In genomic region chr19:35030257-35031071, GRCh38 we compare ENCODE assay signal across 8 cellular contexts. TPM values are rescaled to one million over a fixed set of nuclear protein-coding genes. Genes with fewer than 3 reads are reported as not detected.
DNase-seq lines count a peak whose midpoint lies in the region; ATAC-seq and TF ChIP-seq lines count a peak whose summit lies in the region.

Gene SCN1B, plus strand, starts transcription at chr19:35030470. Its CDS starts 351 bp downstream, at chr19:35030821.

- H3K79me2 ChIP-seq in ACC112 (ENCODE audit: control insufficient read depth, insufficient read depth, low read length, unreplicated experiment): no peaks in the 10 kb centered on the region

- no peak within 1 kb of the TSS for H3K27ac ChIP-seq in ACC112 (ENCODE audit: low read depth, low read length)
- peak within 1 kb of the TSS in 1 of 5 donors; percentile 74 for H3K27ac ChIP-seq in adrenal gland
- H3K27ac ChIP-seq in uterus: peak within 1 kb of the TSS; percentile 22 to 63

- no peak for TF ChIP-seq POLR2A in adrenal gland (IDR thresholded peaks at IDR 0.05)
- TF ChIP-seq POLR2A in uterus (IDR thresholded peaks at IDR 0.05): peak in 1 of 2 donors; percentile 6

- H3K4me1 ChIP-seq in ACC112 (ENCODE audit: control insufficient read depth, insufficient read depth, low read length, unreplicated experiment) (no peaks in the 10 kb centered on the region), adrenal gland (replicated peaks in 1 of 2) (peaks cover 5 to 9% of the 10 kb centered on the region in 2 donors), uterus (peaks cover 0 to 5% of the 10 kb centered on the region in 2 donors)

- H3K27me3 ChIP-seq in ACC112 (ENCODE audit: insufficient read depth, low read length): no peaks in the 10 kb centered on the region
- H3K27me3 ChIP-seq in adrenal gland: no peaks in the 10 kb centered on the region
- no peaks in the 10 kb centered on the region for H3K27me3 ChIP-seq in uterus

- H2AFZ ChIP-seq in ACC112 (ENCODE audit: low read length, unreplicated experiment): peak within 1 kb of the TSS; percentile 25

- TF ChIP-seq CTCF in adrenal gland (IDR thresholded peaks at IDR 0.05) (no peak), uterus (IDR thresholded peaks at IDR 0.05) (peak in 1 of 4 experiments; percentile 15)

- H3K4me3 ChIP-seq in ACC112 (ENCODE audit: low read depth, low read length) (peak within 1 kb of the TSS; percentile 74), adrenal gland (peak within 1 kb of the TSS in 3 of 4 donors; percentile 11 to 81 (median 37)), uterus (peak within 1 kb of the TSS; percentile 40 to 58)

- no peaks in the 10 kb centered on the region for H3K9me3 ChIP-seq in adrenal gland (replicated peaks in 1 of 3)
- no peaks in the 10 kb centered on the region for H3K9me3 ChIP-seq in uterus

- ATAC-seq in left ventricle myocardium superior (peak; percentile 82), HG03175 (IDR thresholded peaks at IDR 0.05; ENCODE audit: unreplicated experiment) (no peak)

- intact Hi-C loops in adrenal gland (cut with DNase I): no loop called here
- intact Hi-C loops in left ventricle myocardium superior (cut with micrococcal nuclease): no loop called here
- intact Hi-C loops in uterus (cut with DNase I; ENCODE audit: low total_unique reads): no loop called here

- DNase-seq in H4 (ENCODE audit: low spot score) (peak; percentile 77), SW480 (ENCODE audit: low spot score) (peak; percentile 77), adrenal gland (peak in 6 of 7 donors; percentile 66 to 84 (median 72)), left ventricle myocardium superior (peak; percentile 83), putamen (ENCODE audit: low spot score) (peak; percentile 57), uterus (peak; percentile 63 to 70)

- H3K36me3 ChIP-seq in ACC112 (ENCODE audit: insufficient read depth, low read length) (no peaks in the 10 kb centered on the region), adrenal gland (replicated peaks in 1 of 2) (peaks cover 0 to 20% of the 10 kb centered on the region in 2 donors), uterus (no peaks in the 10 kb centered on the region)

- WGBS in adrenal gland, 4 donors: 0 to 1% (median 1%) methylated on average over 9 to 117 of the region's 118 CpGs; no CpG with 5 or more reads in 1 of the 4 donors

RNA-seq across cellular contexts. Expression of gene SCN1B, which starts in this region (rescaled TPM):
- 9.3 and 9.5 TPM in 2 replicates for total RNA-seq in H4 (2014; rRNA removed; shearing (Covaris generic))
- total RNA-seq in adrenal gland (10 to 100 TPM in 6 of 8 donors, 1 to 10 TPM in 2; 9.5 to 34.5 (median 15.8) TPM), left ventricle myocardium superior (45.7 TPM), uterus (10 to 100 TPM in 1 of 4 donors, under 1 TPM in 3; 0.26 to 15.2 (median 0.78) TPM)
- polyA plus RNA-seq in adrenal gland: 10 to 100 TPM in 2 of 3 donors, 1 to 10 TPM in 1; 4.4 to 13.2 (median 11.6) TPM
